In the genomic region with DNA sequence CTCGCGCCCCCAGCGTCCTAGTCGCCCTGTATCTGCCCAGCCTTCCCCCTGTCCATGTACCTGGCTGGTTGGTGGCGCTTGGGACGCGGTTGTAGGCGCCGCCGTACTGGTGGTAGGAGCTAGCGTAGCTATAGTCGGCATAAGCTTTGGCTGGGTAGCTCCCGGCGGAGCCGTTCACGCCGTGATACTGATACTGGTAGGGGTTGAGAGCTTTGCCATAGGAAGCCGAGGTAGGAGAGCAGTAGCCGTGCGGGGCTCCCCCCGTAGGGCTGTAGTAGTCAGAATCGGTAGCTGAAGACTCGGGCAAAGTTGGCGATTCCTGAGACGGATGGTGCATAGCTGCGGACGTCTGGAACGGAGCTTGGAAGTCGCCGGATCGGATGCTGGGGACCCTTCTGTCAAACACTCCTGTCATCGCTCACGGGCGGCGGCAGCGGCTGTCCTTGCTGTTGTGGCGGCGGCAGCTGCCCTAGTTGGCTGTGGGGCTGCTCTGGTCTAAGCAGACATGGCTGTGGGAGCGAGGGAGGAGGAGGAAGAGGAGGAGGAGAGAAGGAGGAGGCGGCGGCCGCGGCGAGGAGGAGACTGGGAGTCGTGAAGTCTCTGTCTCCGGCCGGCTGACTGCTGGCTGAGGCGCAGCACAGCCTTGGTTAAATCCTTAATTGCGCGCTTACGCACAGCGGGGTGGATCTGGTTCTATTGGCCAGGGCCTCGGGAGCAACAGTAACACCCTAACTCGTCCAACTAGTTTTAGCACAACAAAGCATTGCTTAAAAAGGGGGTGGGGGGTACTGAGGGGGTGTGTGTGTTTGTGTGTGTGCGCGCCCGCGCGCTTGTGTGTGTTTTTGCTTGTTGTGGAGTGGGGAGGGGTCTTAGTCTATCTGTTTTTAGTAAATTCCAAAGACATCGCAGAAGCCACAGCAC, we compare ENCODE assay signal across 10 cellular contexts. TPM values are rescaled to one million over a fixed set of nuclear protein-coding genes. Genes with fewer than 3 reads are reported as not detected.
DNase-seq lines count a peak whose midpoint lies in the region; ATAC-seq and TF ChIP-seq lines count a peak whose summit lies in the region.
"Had no signal": no experiment of that assay in that cellular context is flagged by ENCODE, and none has a peak within 500 bp of the region (broad histone marks: within the 10 kb centered on the region; RNA-seq: fewer than 3 reads in every experiment).

TSS of gene DLX5 (minus strand) at position 623 of the 921 bp plus-strand sequence. CDS start at position 415, 208 bp downstream.

- H3K27me3 Mint-ChIP-seq in H9 (ENCODE audit: low read depth), result peaks cover 98% of the 10 kb centered on the region

- H3K9me3 Mint-ChIP-seq in H9, result peaks cover 5 to 13% of the 10 kb centered on the region in 2 experiments; a peak in 4 of 5 replicates
- H3K9me3 Mint-ChIP-seq: activated T-cell treated with anti-CD3 and anti-CD28 coated beads, Interleukin-2, amount 50 U/mL, for 4 hours had no signal

- H2AFZ ChIP-seq in H9 (ENCODE audit: low read length), result no peak within 1 kb of the TSS

- no peaks in the 10 kb centered on the region for H4K20me1 ChIP-seq in H9 (ENCODE audit: control insufficient read depth, insufficient read depth, insufficient read length)

- H3K4me3 Mint-ChIP-seq in H9, result peak within 1 kb of the TSS; percentile 58 to 79
- H3K4me3 Mint-ChIP-seq: activated T-cell treated with anti-CD3 and anti-CD28 coated beads, Interleukin-2, amount 50 U/mL, for 4 hours had no signal

- no peak within 1 kb of the TSS for H4K91ac ChIP-seq in H9 (ENCODE audit: insufficient read length, low read depth, low read length)

- no peak within 1 kb of the TSS for H2BK120ac ChIP-seq in H9 (ENCODE audit: low read depth, low read length, poor library complexity, severe bottlenecking)

- intact Hi-C loops in esophagus squamous epithelium (cut with DNase I) (loop anchor here (5.0 kb wide), 1 partner anchor 602 kb away; no protein-coding TSS in a partner anchor), ovary (cut with DNase I) (loop anchor here (5.0 to 10.0 kb wide), 4 partner anchors 947 to 1300 kb away; no protein-coding TSS in a partner anchor)

- no peak within 1 kb of the TSS for H3K9ac ChIP-seq in H9 (ENCODE audit: extremely low read depth, insufficient read length, low read length)

- H3K27ac Mint-ChIP-seq in H9, result no peak within 1 kb of the TSS; a peak in 1 of 7 replicates

- peaks cover 13% of the 10 kb centered on the region for H3K23me2 ChIP-seq in H9 (ENCODE audit: insufficient read length, low read depth, low read length, poor library complexity, severe bottlenecking)

- no peak within 1 kb of the TSS for H2AK5ac ChIP-seq in H9 (ENCODE audit: insufficient read length, low read length)

- no peak within 1 kb of the TSS for H3K18ac ChIP-seq in H9 (ENCODE audit: insufficient read length, low read depth, low read length)

- peak within 1 kb of the TSS; percentile 39 for H3K4me3 ChIP-seq in AG04449 (ENCODE audit: low read depth, low read length)
- H3K4me3 ChIP-seq in esophagus squamous epithelium, result peak within 1 kb of the TSS; percentile 48 to 70 (median 54)
- peak within 1 kb of the TSS; percentile 30 for H3K4me3 ChIP-seq in ovary
- H3K4me3 ChIP-seq: GM12878 had no signal

- POLR2A ChIA-PET in AG04449 (lab: Yijun Ruan, JAX), result no interaction called here

- H3K27ac ChIP-seq in H9 (ENCODE audit: insufficient read length, low read depth, low read length) (no peak within 1 kb of the TSS), esophagus squamous epithelium (peak within 1 kb of the TSS; percentile 39 to 60 (median 48)), ovary (no peak within 1 kb of the TSS)

- H3K4me1 Mint-ChIP-seq in H9, result peaks cover 62 to 67% of the 10 kb centered on the region in 2 experiments

- no peak for TF ChIP-seq EP300 in ovary (IDR thresholded peaks at IDR 0.05)

- peak in 3 of 4 donors; percentile 18 to 61 (median 19) for TF ChIP-seq POLR2A in esophagus squamous epithelium (IDR thresholded peaks at IDR 0.05)
- no peak for TF ChIP-seq POLR2A in ovary (IDR thresholded peaks at IDR 0.05)

- no peak within 1 kb of the TSS for H2BK5ac ChIP-seq in H9 (ENCODE audit: insufficient read length, low read length)

- ATAC-seq in GM19395 (IDR thresholded peaks at IDR 0.05; ENCODE audit: unreplicated experiment) (no peak), omental fat pad (ENCODE audit: low FRiP score) (no peak)
- ATAC-seq: GM12878 had no signal

- no peak within 1 kb of the TSS for H4K5ac ChIP-seq in H9 (ENCODE audit: insufficient read length, low read depth, low read length)

- H3K9me3 ChIP-seq in H9 (ENCODE audit: control insufficient read depth, low read depth, low read length) (no peaks in the 10 kb centered on the region), esophagus squamous epithelium (no peaks in the 10 kb centered on the region), ovary (no peaks in the 10 kb centered on the region)

- no peaks in the 10 kb centered on the region; a peak in 1 of 7 replicates for H3K36me3 Mint-ChIP-seq in H9 (ENCODE audit: insufficient read depth in 1 of 3, low read depth in 3 of 3)

- H4K8ac ChIP-seq in H9 (replicated peaks; ENCODE audit: insufficient read length, low read depth, low read length), result no peak within 1 kb of the TSS

- no peak for TF ChIP-seq CTCF in AG04449 (IDR thresholded peaks at IDR 0.05; ENCODE audit: insufficient read depth, low read length, missing control alignments)
- no peak for TF ChIP-seq CTCF in H9 (conservative IDR thresholded peaks at IDR 0.05)
- TF ChIP-seq CTCF in esophagus squamous epithelium (IDR thresholded peaks at IDR 0.05), result no peak
- TF ChIP-seq CTCF in ovary (IDR thresholded peaks at IDR 0.05), result no peak
- no peak for TF ChIP-seq CTCF in omental fat pad (IDR thresholded peaks at IDR 0.05)

- H2BK15ac ChIP-seq in H9 (ENCODE audit: low read depth, low read length), result no peak within 1 kb of the TSS

- H2BK12ac ChIP-seq in H9 (ENCODE audit: insufficient read length, low read depth, low read length), result no peak within 1 kb of the TSS

- H3K23ac ChIP-seq in H9 (ENCODE audit: insufficient read length, low read depth, low read length), result no peak within 1 kb of the TSS

- no peak within 1 kb of the TSS for H3K56ac ChIP-seq in H9 (ENCODE audit: insufficient read length, low read depth, low read length)

- H3K14ac ChIP-seq in H9 (ENCODE audit: insufficient read depth, low read length), result no peak within 1 kb of the TSS

- H3K4ac ChIP-seq in H9 (ENCODE audit: low read depth, low read length), result no peak within 1 kb of the TSS

- H3K4me1 ChIP-seq in H9 (ENCODE audit: insufficient read depth, low read length), result 0 out of 2 replicates have a peak, but pooled peaks cover 2% of the 10 kb centered on the region
- peaks cover 15 to 73% (median 27%) of the 10 kb centered on the region in 3 donors for H3K4me1 ChIP-seq in esophagus squamous epithelium
- peaks cover 2% of the 10 kb centered on the region for H3K4me1 ChIP-seq in ovary (ENCODE audit: insufficient read depth)

- H3K36me3 ChIP-seq in esophagus squamous epithelium (no peaks in the 10 kb centered on the region), ovary (no peaks in the 10 kb centered on the region)

- no peak for DNase-seq in AG04449 (ENCODE audit: low read depth, low spot score)
- peak; percentile 91 for DNase-seq in H9
- peak; percentile 90 for DNase-seq in NOMO-1 treated with dmso at 0.1 percent for 144 hours (lab: John Stamatoyannopoulos, UW; ENCODE audit: unreplicated experiment)
- DNase-seq in esophagus squamous epithelium (lab: John Stamatoyannopoulos, UW), result no peak
- DNase-seq in ovary, result peak in 4 of 5 donors; percentile 49 to 62 (median 54)
- DNase-seq in omental fat pad (ENCODE audit: low spot score), result no peak
- DNase-seq in GOT3 (lab: John Stamatoyannopoulos, UW), result no peak
- DNase-seq: activated T-cell treated with anti-CD3 and anti-CD28 coated beads, Interleukin-2, amount 50 U/mL, for 4 hours had no signal

- no peaks in the 10 kb centered on the region for H3K79me2 ChIP-seq in H9 (ENCODE audit: insufficient read depth, low read length)

- H2BK20ac ChIP-seq in H9 (ENCODE audit: low read depth, low read length, poor library complexity, severe bottlenecking), result no peak within 1 kb of the TSS

- no peak within 1 kb of the TSS for H3T11ph ChIP-seq in H9 (ENCODE audit: low read length)

- peak within 1 kb of the TSS; percentile 60 for H3K4me2 ChIP-seq in H9 (ENCODE audit: insufficient read depth, insufficient read length, low read length)

- CTCF ChIA-PET in AG04449 (lab: Yijun Ruan, JAX), result interaction anchor here (0.6 to 1.5 kb wide), 4 partner anchors 11 to 1108 kb away, joined by 3 to 5 read pairs (median 4); no protein-coding TSS in a partner anchor

- WGBS in H9 (ENCODE audit: extremely low coverage, insufficient read length, low lambda C conversion rate), result no CpG with 5 or more reads among the region's 60 CpGs
- WGBS in esophagus squamous epithelium, 2 donors, result 2 to 4% methylated on average over 17 to 36 of the region's 60 CpGs
- 1 to 2% (median 1%) methylated on average over 59 to 60 of the region's 60 CpGs for WGBS in ovary, 3 donors

- no peaks in the 10 kb centered on the region for H3K79me1 ChIP-seq in H9 (ENCODE audit: insufficient read depth, low read depth, low read length, poor library complexity, severe bottlenecking)

- H3K27me3 ChIP-seq in H9 (ENCODE audit: insufficient read depth, low read length) (peaks cover 81% of the 10 kb centered on the region), esophagus squamous epithelium (peaks cover 7 to 99% (median 23%) of the 10 kb centered on the region in 4 donors), ovary (no peaks in the 10 kb centered on the region)

RNA-seq across cellular contexts. Expression of gene DLX5, which starts in this region (rescaled TPM):
- total RNA-seq in H9 (2021), result 0.22 TPM in 1 of 2 replicates, not detected in the other
- total RNA-seq in esophagus squamous epithelium, result 1 to 10 TPM in 3 of 4 donors, not detected in 1; 1.3 to 1.8 (median 1.7) TPM
- 1 to 10 TPM in 3 of 7 donors, under 1 TPM in 3, not detected in 1; 0.27 to 7.9 (median 1.0) TPM for total RNA-seq in ovary
- polyA plus RNA-seq in ovary, result 1 to 10 TPM in 1 of 2 donors, under 1 TPM in 1; 0.43 to 4.2 TPM
- 1 to 10 TPM in 1 of 4 donors, under 1 TPM in 1, not detected in 2; 0.69 to 1.3 TPM for total RNA-seq in omental fat pad
- total RNA-seq: activated T-cell treated with anti-CD3 and anti-CD28 coated beads, Interleukin-2, amount 50 U/mL, for 4 hours; GM12878 had no signal
- polyA plus RNA-seq: GM12878 had no signal

Comparison
In these comparisons a context has a peak if more than half of its experiments do, and no peak if none do; other contexts are left out.
1. Peak in DNase-seq and H3K4me2 ChIP-seq in H9; RNA of the gene not detected or under 1 TPM.
2. DNase-seq: peak in NOMO-1 treated with dmso at 0.1 percent for 144 hours (single experiment) and ovary (4 of 5); none in AG04449 (single experiment), esophagus squamous epithelium (single experiment), omental fat pad (single experiment) and GOT3 (single experiment).
3. H3K27ac ChIP-seq: peak in esophagus squamous epithelium (4 of 4); none in H9 (single experiment) and ovary (0 of 2).
4. Peak in every context shown above with its lines, with median percentiles within 50 percentile points of each other: H3K4me3 ChIP-seq.